In the genomic region with DNA sequence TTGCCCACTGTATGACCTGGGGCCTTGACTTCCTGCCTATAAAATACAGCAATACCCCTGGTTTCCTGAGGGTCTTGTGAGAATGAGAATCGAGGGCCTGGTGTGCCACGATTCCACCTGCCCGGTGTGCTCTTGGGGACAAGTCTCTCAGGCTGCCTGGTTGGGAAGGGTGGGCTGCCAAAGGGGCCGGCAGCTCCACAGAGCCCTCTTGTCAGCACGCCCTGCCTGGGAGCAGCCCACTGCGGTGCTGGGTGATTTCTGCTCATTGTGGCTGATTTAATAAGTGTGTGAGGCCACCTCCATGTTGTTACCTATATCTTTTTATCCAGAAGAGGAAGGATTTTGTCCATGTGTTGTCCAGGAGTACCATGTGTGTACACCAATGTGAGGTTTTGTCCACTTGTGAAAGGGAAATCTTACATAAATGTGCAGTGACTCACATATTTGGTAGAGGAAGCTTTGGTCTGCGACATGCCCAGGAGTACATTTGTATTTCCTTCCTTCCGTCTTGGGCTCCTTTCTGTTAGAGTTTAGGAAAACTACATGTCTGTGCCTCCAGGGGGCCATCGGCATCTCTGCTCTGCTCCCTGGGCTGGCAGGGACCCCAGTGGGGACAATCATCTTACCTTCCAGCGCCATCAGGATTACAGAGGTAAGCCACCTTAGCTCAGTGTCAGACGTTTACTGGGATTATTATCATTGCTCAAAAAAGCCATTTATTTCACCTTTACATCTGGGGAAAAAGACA, we compare ENCODE assay signal across 3 cellular contexts.
TF ChIP-seq lines count a peak whose summit lies in the region.

No MANE protein-coding gene starts in this region.

TF ChIP-seq in SK-N-SH, 30 proteins besides CTCF, POLR2A, EP300 and RAD21:
- no peak for TF ChIP-seq REST (IDR thresholded peaks at IDR 0.05; ENCODE audit: low read depth, low read length)
- no peak for TF ChIP-seq ZBTB33 (IDR thresholded peaks at IDR 0.05; ENCODE audit: borderline replicate concordance, low read depth)
- no peak for TF ChIP-seq RXRA (IDR thresholded peaks at IDR 0.05; ENCODE audit: borderline replicate concordance, low read depth)

TF ChIP-seq in SK-N-SH treated with all-trans-retinoic acid at 6 μM for 48 hours, 23 proteins besides CTCF, POLR2A, EP300 and RAD21:
- TF ChIP-seq SNAI2 (CRISPR knock-in tag; IDR thresholded peaks at IDR 0.05) (no peak), ESRRG (CRISPR knock-in tag; IDR thresholded peaks at IDR 0.05) (no peak), POU6F1 (CRISPR knock-in tag; IDR thresholded peaks at IDR 0.05; ENCODE audit: borderline replicate concordance, low read depth) (no peak), ZFP3 (CRISPR knock-in tag; IDR thresholded peaks at IDR 0.05) (no peak), CSDC2 (CRISPR knock-in tag; IDR thresholded peaks at IDR 0.05) (no peak), PPARA (CRISPR knock-in tag; IDR thresholded peaks at IDR 0.05; ENCODE audit: borderline replicate concordance) (no peak), RARB (CRISPR knock-in tag; IDR thresholded peaks at IDR 0.05) (no peak), ZC3H10 (CRISPR knock-in tag; IDR thresholded peaks at IDR 0.05) (no peak), ISL1 (CRISPR knock-in tag; IDR thresholded peaks at IDR 0.05) (no peak), TCF4 (CRISPR knock-in tag; IDR thresholded peaks at IDR 0.05; ENCODE audit: borderline replicate concordance) (no peak), ZFP30 (CRISPR knock-in tag; IDR thresholded peaks at IDR 0.05) (no peak), GLIS3 (CRISPR knock-in tag; IDR thresholded peaks at IDR 0.05) (no peak)
- TF ChIP-seq, protein P1, sequence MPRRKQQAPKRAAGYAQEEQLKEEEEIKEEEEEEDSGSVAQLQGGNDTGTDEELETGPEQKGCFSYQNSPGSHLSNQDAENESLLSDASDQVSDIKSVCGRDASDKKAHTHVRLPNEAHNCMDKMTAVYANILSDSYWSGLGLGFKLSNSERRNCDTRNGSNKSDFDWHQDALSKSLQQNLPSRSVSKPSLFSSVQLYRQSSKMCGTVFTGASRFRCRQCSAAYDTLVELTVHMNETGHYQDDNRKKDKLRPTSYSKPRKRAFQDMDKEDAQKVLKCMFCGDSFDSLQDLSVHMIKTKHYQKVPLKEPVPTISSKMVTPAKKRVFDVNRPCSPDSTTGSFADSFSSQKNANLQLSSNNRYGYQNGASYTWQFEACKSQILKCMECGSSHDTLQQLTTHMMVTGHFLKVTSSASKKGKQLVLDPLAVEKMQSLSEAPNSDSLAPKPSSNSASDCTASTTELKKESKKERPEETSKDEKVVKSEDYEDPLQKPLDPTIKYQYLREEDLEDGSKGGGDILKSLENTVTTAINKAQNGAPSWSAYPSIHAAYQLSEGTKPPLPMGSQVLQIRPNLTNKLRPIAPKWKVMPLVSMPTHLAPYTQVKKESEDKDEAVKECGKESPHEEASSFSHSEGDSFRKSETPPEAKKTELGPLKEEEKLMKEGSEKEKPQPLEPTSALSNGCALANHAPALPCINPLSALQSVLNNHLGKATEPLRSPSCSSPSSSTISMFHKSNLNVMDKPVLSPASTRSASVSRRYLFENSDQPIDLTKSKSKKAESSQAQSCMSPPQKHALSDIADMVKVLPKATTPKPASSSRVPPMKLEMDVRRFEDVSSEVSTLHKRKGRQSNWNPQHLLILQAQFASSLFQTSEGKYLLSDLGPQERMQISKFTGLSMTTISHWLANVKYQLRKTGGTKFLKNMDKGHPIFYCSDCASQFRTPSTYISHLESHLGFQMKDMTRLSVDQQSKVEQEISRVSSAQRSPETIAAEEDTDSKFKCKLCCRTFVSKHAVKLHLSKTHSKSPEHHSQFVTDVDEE (CRISPR knock-in tag; IDR thresholded peaks at IDR 0.05): no peak
- TF ChIP-seq, protein P2, sequence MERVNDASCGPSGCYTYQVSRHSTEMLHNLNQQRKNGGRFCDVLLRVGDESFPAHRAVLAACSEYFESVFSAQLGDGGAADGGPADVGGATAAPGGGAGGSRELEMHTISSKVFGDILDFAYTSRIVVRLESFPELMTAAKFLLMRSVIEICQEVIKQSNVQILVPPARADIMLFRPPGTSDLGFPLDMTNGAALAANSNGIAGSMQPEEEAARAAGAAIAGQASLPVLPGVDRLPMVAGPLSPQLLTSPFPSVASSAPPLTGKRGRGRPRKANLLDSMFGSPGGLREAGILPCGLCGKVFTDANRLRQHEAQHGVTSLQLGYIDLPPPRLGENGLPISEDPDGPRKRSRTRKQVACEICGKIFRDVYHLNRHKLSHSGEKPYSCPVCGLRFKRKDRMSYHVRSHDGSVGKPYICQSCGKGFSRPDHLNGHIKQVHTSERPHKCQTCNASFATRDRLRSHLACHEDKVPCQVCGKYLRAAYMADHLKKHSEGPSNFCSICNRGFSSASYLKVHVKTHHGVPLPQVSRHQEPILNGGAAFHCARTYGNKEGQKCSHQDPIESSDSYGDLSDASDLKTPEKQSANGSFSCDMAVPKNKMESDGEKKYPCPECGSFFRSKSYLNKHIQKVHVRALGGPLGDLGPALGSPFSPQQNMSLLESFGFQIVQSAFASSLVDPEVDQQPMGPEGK (CRISPR knock-in tag; IDR thresholded peaks at IDR 0.05; ENCODE audit: borderline replicate concordance): no peak
- TF ChIP-seq, protein P3, sequence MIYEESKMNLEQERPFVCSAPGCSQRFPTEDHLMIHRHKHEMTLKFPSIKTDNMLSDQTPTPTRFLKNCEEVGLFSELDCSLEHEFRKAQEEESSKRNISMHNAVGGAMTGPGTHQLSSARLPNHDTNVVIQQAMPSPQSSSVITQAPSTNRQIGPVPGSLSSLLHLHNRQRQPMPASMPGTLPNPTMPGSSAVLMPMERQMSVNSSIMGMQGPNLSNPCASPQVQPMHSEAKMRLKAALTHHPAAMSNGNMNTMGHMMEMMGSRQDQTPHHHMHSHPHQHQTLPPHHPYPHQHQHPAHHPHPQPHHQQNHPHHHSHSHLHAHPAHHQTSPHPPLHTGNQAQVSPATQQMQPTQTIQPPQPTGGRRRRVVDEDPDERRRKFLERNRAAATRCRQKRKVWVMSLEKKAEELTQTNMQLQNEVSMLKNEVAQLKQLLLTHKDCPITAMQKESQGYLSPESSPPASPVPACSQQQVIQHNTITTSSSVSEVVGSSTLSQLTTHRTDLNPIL (CRISPR knock-in tag; IDR thresholded peaks at IDR 0.05; ENCODE audit: low read depth): no peak

TF ChIP-seq in endothelial cell of umbilical vein, 7 proteins besides CTCF, POLR2A, EP300 and RAD21:
- TF ChIP-seq POLR2AphosphoS5 (IDR thresholded peaks at IDR 0.05; ENCODE audit: insufficient read depth, low read depth, low read length) (peak; percentile 39), JUN (IDR thresholded peaks at IDR 0.05; ENCODE audit: borderline replicate concordance, insufficient read depth, insufficient read length, low read depth) (no peak)
